8 cellular contexts compared by ENCODE assay signal in genomic region chr7:90757565-90757950, GRCh38.
DNase-seq lines count a peak whose midpoint lies in the region; ATAC-seq and TF ChIP-seq lines count a peak whose summit lies in the region.
"Not testable (repeated sequence)": the region's sequence is repeated elsewhere in the genome, so short reads cannot be mapped to it uniquely, and the experiment has no call there.

No MANE protein-coding gene starts in this region.

- peak overlapping the region; percentile 59 for H3K9ac ChIP-seq in Karpas-422 (ENCODE audit: low read length)

- not testable (repeated sequence) for H3K4me3 ChIP-seq in GM12865 (ENCODE audit: low read depth, low read length); Karpas-422 (ENCODE audit: low read length)

- peak overlapping the region; percentile 52 for H3K4me2 ChIP-seq in Karpas-422 (ENCODE audit: low read depth, low read length, poor library complexity, severe bottlenecking)

- H3K27me3 Mint-ChIP-seq in naive B cell = not testable (repeated sequence)

- H3K4me1 ChIP-seq in Karpas-422 (ENCODE audit: low read length) = peaks cover 99% of the 10 kb centered on the region

- H3K36me3 ChIP-seq in Karpas-422 (ENCODE audit: insufficient read depth, low read length) = not testable (repeated sequence)

- not testable (repeated sequence) for H3K27me3 ChIP-seq in Karpas-422 (ENCODE audit: low read length)

- peaks cover 12 to 22% of the 10 kb centered on the region in 2 donors for H3K36me3 Mint-ChIP-seq in naive B cell

- not testable (repeated sequence) for H3K9me3 ChIP-seq in Karpas-422 (ENCODE audit: low read length)

- H3K27ac Mint-ChIP-seq in naive B cell = peak overlapping the region; percentile 29 to 90 (median 64)

- peaks cover 64% of the 10 kb centered on the region for H3K79me2 ChIP-seq in Karpas-422 (ENCODE audit: low read length)

- not testable (repeated sequence) for H4K20me1 ChIP-seq in Karpas-422 (ENCODE audit: insufficient read depth, low read depth, low read length)

- not testable (repeated sequence) for H3K9me3 Mint-ChIP-seq in naive B cell

- ATAC-seq in GM18870 (IDR thresholded peaks at IDR 0.05; ENCODE audit: unreplicated experiment) (peak; percentile 56), GM21360 (IDR thresholded peaks at IDR 0.05; ENCODE audit: unreplicated experiment) (peak; percentile 82), GM21737 (IDR thresholded peaks at IDR 0.05; ENCODE audit: unreplicated experiment) (peak; percentile 61), HG02885 (IDR thresholded peaks at IDR 0.05; ENCODE audit: poor library complexity, unreplicated experiment) (peak; percentile 78), HG03175 (IDR thresholded peaks at IDR 0.05; ENCODE audit: unreplicated experiment) (peak; percentile 72), naive B cell (ENCODE audit: low read depth in 2 of 2) (peak; percentile 96 to 98)

- peak; percentile 61 for DNase-seq in GM12865 (ENCODE audit: low read depth)
- DNase-seq in Karpas-422 = peak; percentile 96
- DNase-seq in naive B cell = peak; percentile 17

- H3K9me2 ChIP-seq in Karpas-422 (replicated peaks; ENCODE audit: insufficient read depth, low read length) = not testable (repeated sequence)

- not testable (repeated sequence) for TF ChIP-seq CTCF in GM12865 (IDR thresholded peaks at IDR 0.05; ENCODE audit: insufficient read depth, low read depth, low read length, missing control alignments)

- H3K4me1 Mint-ChIP-seq in naive B cell = peaks cover 66 to 91% (median 80%) of the 10 kb centered on the region in 3 donors

- H3K4me3 Mint-ChIP-seq in naive B cell = peak overlapping the region in 7 of 8 donors; percentile 56 to 81 (median 66)

- H3K27ac ChIP-seq in Karpas-422 (ENCODE audit: low read length) = peak overlapping the region; percentile 93

- not testable (repeated sequence) for H2AFZ ChIP-seq in Karpas-422 (ENCODE audit: low read length)

Comparison
In these comparisons a context has a peak if more than half of its experiments do, and no peak if none do; other contexts are left out.
1. DNase-seq: peak in every context shown above with its lines; median percentile 96 in Karpas-422; 61 in GM12865; 17 in naive B cell.